8 cellular contexts compared by ENCODE assay signal in genomic region chr15:58551764-58552504, GRCh38.
DNase-seq lines count a peak whose midpoint lies in the region; FAIRE-seq and TF ChIP-seq lines count a peak whose summit lies in the region.

No MANE protein-coding gene starts in this region.

- H3K4me1 ChIP-seq in prostate gland (replicated peaks) (peaks cover 3% of the 10 kb centered on the region), BE2C (peaks cover 10% of the 10 kb centered on the region)

- H3K4me3 ChIP-seq in fibroblast of villous mesenchyme (ENCODE audit: low read depth, low read length), result peak overlapping the region; percentile 36
- H3K4me3 ChIP-seq in prostate gland, result no peak overlapping the region
- H3K4me3 ChIP-seq in BE2C (ENCODE audit: low read depth, low read length), result no peak overlapping the region

- H3K27me3 ChIP-seq in prostate gland (replicated peaks; ENCODE audit: insufficient read depth) (no peaks in the 10 kb centered on the region), BE2C (no peaks in the 10 kb centered on the region)

- TF ChIP-seq POLR2A in GM12891 (IDR thresholded peaks at IDR 0.05; ENCODE audit: low read depth, low read length), result no peak
- TF ChIP-seq POLR2A in prostate gland (IDR thresholded peaks at IDR 0.05), result no peak

- DNase-seq in GM12891 (ENCODE audit: insufficient read length, low spot score) (no peak), SW480 (ENCODE audit: low spot score) (peak; percentile 74), fibroblast of villous mesenchyme (ENCODE audit: low read depth) (peak; percentile 98), prostate gland (ENCODE audit: low spot score) (peak; percentile 17), NCI-H187 (lab: John Stamatoyannopoulos, UW) (no peak), BE2C (no peak), cerebellar nuclear complex (lab: John Stamatoyannopoulos, UW) (no peak)
- no peak for DNase-seq in activated effector memory CD4-positive, alpha-beta T cell treated with anti-CD3 and anti-CD28 coated beads, Interleukin-2, amount 50 U/mL, for 16 hours

- H3K36me3 ChIP-seq in prostate gland (no peaks in the 10 kb centered on the region), BE2C (no peaks in the 10 kb centered on the region)

- peak; percentile 62 for FAIRE-seq in GM12891 (lab: Jason Lieb, UNC)

- WGBS in prostate gland, result 34% methylated on average over 21 of the region's 23 CpGs

- H3K9me3 ChIP-seq in prostate gland (no peaks in the 10 kb centered on the region), BE2C (no peaks in the 10 kb centered on the region)

- TF ChIP-seq CTCF in fibroblast of villous mesenchyme (IDR thresholded peaks at IDR 0.05; ENCODE audit: insufficient read depth, low read depth, low read length) (no peak), prostate gland (IDR thresholded peaks at IDR 0.05) (no peak), BE2C (IDR thresholded peaks at IDR 0.05; ENCODE audit: low read depth, low read length) (no peak)

- H3K27ac ChIP-seq in prostate gland, result peak overlapping the region in 1 of 2 donors; percentile 17

- intact Hi-C loops in prostate gland (cut with DNase I), result no loop called here

TF ChIP-seq in GM12891, 5 proteins besides CTCF, POLR2A, EP300 and RAD21:
- TF ChIP-seq POU2F2 (IDR thresholded peaks at IDR 0.05; ENCODE audit: low read depth, low read length), result no peak
- no peak for TF ChIP-seq SPI1 (IDR thresholded peaks at IDR 0.05; ENCODE audit: low read depth, low read length)
- TF ChIP-seq TAF1 (IDR thresholded peaks at IDR 0.05; ENCODE audit: low read depth, low read length), result no peak
- no peak for TF ChIP-seq POLR2AphosphoS5 (IDR thresholded peaks at IDR 0.05; ENCODE audit: low read depth, low read length)
- TF ChIP-seq PAX5 (IDR thresholded peaks at IDR 0.05; ENCODE audit: insufficient read depth, low read length, severe bottlenecking), result no peak

Comparison
In these comparisons a context has a peak if more than half of its experiments do, and no peak if none do; other contexts are left out.
1. DNase-seq: peak in SW480 (single experiment), fibroblast of villous mesenchyme (single experiment) and prostate gland (single experiment); none in GM12891 (single experiment), NCI-H187 (0 of 2), BE2C (single experiment), cerebellar nuclear complex (0 of 2) and activated effector memory CD4-positive, alpha-beta T cell treated with anti-CD3 and anti-CD28 coated beads, Interleukin-2, amount 50 U/mL, for 16 hours (single experiment).